26 cellular contexts compared by ENCODE assay signal in the genomic region with DNA sequence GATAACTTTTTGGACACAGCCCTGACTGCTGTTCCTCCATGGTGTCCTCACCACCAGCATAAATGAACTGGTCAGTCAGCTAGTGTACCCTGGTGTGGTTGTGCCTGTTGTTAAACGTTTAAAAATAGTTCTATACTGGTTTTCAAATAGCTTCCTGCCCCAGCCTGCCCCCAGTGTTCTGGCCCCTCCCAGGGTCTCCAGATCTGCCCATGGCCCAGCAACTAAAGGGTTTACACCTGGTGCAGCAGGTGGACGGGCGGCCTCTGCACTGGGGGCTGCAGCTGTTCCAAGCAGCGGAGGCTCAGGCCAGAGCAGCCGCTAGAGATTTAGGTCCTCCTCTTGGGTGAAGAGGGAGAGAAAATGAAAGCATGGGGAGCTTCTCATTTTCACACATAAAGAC. TPM values are rescaled to one million over a fixed set of nuclear protein-coding genes. Genes with fewer than 3 reads are reported as not detected.
A peak's percentile ranks its signal among the peaks of the same experiment; 100 is the strongest.
DNase-seq lines count a peak whose midpoint lies in the region; ATAC-seq and TF ChIP-seq lines count a peak whose summit lies in the region.
"Had no signal": no experiment of that assay in that cellular context is flagged by ENCODE, and none has a peak within 500 bp of the region (broad histone marks: within the 10 kb centered on the region; RNA-seq: fewer than 3 reads in every experiment).

No MANE protein-coding gene starts in this region.

- CTCF ChIA-PET in HEK293 (lab: Yijun Ruan, JAX) = interaction anchor here (0.6 to 9.3 kb wide), 11 partner anchors 24 to 1537 kb away, joined by 3 to 140 read pairs (median 4); no protein-coding TSS in a partner anchor

- POLR2A ChIA-PET in HEK293 (lab: Yijun Ruan, JAX) = no interaction called here

- H3K4me3 Mint-ChIP-seq in memory B cell = peak overlapping the region; percentile 27
- no peak overlapping the region for H3K4me3 Mint-ChIP-seq in CD14-positive monocyte
- H3K4me3 Mint-ChIP-seq: activated CD4-positive, alpha-beta T cell treated with anti-CD3 and anti-CD28 coated beads, Interleukin-2, amount 10 ng/mL, durations not matched to agents 24 days and 14 days; activated naive CD4-positive, alpha-beta T cell treated with anti-CD3 and anti-CD28 coated beads, Interleukin-2, amount 50 U/mL, for 24 hours; CD8-positive, alpha-beta T cell; effector memory CD8-positive, alpha-beta T cell; naive thymus-derived CD4-positive, alpha-beta T cell; T-helper 1 cell treated with Interleukin-12 subunit alpha and Interleukin-12 subunit beta and Interleukin-4 antibody, amounts not matched to agents 30 μg/mL and 1 μg/mL, for 36 hours; type B pancreatic cell had no signal

- peak; percentile 37 for DNase-seq in DMS 273 (lab: John Stamatoyannopoulos, UW; ENCODE audit: unreplicated experiment)
- DNase-seq in DMS 273 treated with DMSO at 0.1 percent for 48 hours (lab: John Stamatoyannopoulos, UW) = no peak
- peak; percentile 30 to 71 for DNase-seq in NCI-H526 (lab: John Stamatoyannopoulos, UW)
- no peak for DNase-seq in memory B cell (ENCODE audit: low spot score in 2 of 2)
- no peak for DNase-seq in CD14-positive monocyte (ENCODE audit: low spot score)
- DNase-seq in HK-2 (ENCODE audit: unreplicated experiment) = no peak
- DNase-seq: activated CD4-positive, alpha-beta T cell treated with anti-CD3 and anti-CD28 coated beads, Interleukin-2, amount 10 ng/mL, durations not matched to agents 24 days and 14 days; CD8-positive, alpha-beta T cell; DMS79; effector memory CD8-positive, alpha-beta T cell; foreskin keratinocyte; left cardiac atrium; naive thymus-derived CD4-positive, alpha-beta T cell; NCI-H1694 had no signal

- H3K27ac ChIP-seq in HEK293 (ENCODE audit: extremely low read depth, low read depth, low read length) = no peak overlapping the region
- H3K27ac ChIP-seq: 22Rv1, cardiac muscle cell, coronary artery, foreskin keratinocyte, SK-N-MC, skin epidermis had no signal

- no peaks in the 10 kb centered on the region; a peak in 1 of 3 replicates for H3K36me3 ChIP-seq in HEK293 (ENCODE audit: control insufficient read depth in 2 of 2, insufficient read depth in 1 of 2, low read length in 2 of 2)
- H3K36me3 ChIP-seq: cardiac muscle cell had no signal

- H3K36me3 Mint-ChIP-seq in memory B cell (peaks cover 2% of the 10 kb centered on the region), CD14-positive monocyte (no peaks in the 10 kb centered on the region)
- H3K36me3 Mint-ChIP-seq: activated naive CD4-positive, alpha-beta T cell treated with anti-CD3 and anti-CD28 coated beads, Interleukin-2, amount 50 U/mL, for 24 hours; CD8-positive, alpha-beta T cell; IgD-negative memory B cell; naive thymus-derived CD4-positive, alpha-beta T cell; type B pancreatic cell had no signal

- no peak overlapping the region for H3K4me3 ChIP-seq in HEK293 (ENCODE audit: low read depth, low read length)
- H3K4me3 ChIP-seq: cardiac muscle cell, coronary artery, SK-N-MC, skin epidermis had no signal

- peaks cover 17% of the 10 kb centered on the region for H3K27me3 Mint-ChIP-seq in memory B cell
- peaks cover 6 to 11% (median 7%) of the 10 kb centered on the region in 3 donors for H3K27me3 Mint-ChIP-seq in CD14-positive monocyte (ENCODE audit: low read depth in 3 of 3)
- H3K27me3 Mint-ChIP-seq: activated CD4-positive, alpha-beta T cell treated with anti-CD3 and anti-CD28 coated beads, Interleukin-2, amount 10 ng/mL, durations not matched to agents 24 days and 14 days; type B pancreatic cell had no signal

- H3K9me3 Mint-ChIP-seq in memory B cell (no peaks in the 10 kb centered on the region), CD14-positive monocyte (peaks cover 0 to 6% (median 3%) of the 10 kb centered on the region in 7 donors)
- H3K9me3 Mint-ChIP-seq: activated CD4-positive, alpha-beta T cell treated with anti-CD3 and anti-CD28 coated beads, Interleukin-2, amount 10 ng/mL, durations not matched to agents 24 days and 14 days; activated naive CD4-positive, alpha-beta T cell treated with anti-CD3 and anti-CD28 coated beads, Interleukin-2, amount 50 U/mL, for 24 hours; CD8-positive, alpha-beta T cell; effector memory CD8-positive, alpha-beta T cell; IgD-negative memory B cell; T-helper 1 cell treated with Interleukin-12 subunit alpha and Interleukin-12 subunit beta and Interleukin-4 antibody, amounts not matched to agents 30 μg/mL and 1 μg/mL, for 36 hours; type B pancreatic cell had no signal

- intact Hi-C loops in CD14-positive monocyte (cut with micrococcal nuclease) = no loop called here

- H3K4me1 ChIP-seq in HEK293 (ENCODE audit: control insufficient read depth, insufficient read depth, low read length) = peaks cover 18% of the 10 kb centered on the region
- H3K4me1 ChIP-seq: foreskin keratinocyte had no signal

- no peaks in the 10 kb centered on the region for H3K9me3 ChIP-seq in HEK293 (ENCODE audit: control insufficient read depth, insufficient read depth, low read depth, low read length)

- ATAC-seq in memory B cell (ENCODE audit: low read depth) (no peak), GM19455 (IDR thresholded peaks at IDR 0.05; ENCODE audit: unreplicated experiment) (no peak)
- ATAC-seq: CD8-positive, alpha-beta T cell; effector memory CD8-positive, alpha-beta T cell; foreskin keratinocyte; HCT116; left cardiac atrium; naive thymus-derived CD4-positive, alpha-beta T cell had no signal

- no peak for TF ChIP-seq CTCF in HEK293 (tag by site-specific recombination; IDR thresholded peaks at IDR 0.05)
- no peak for TF ChIP-seq CTCF in CD14-positive monocyte (IDR thresholded peaks at IDR 0.05)

- H3K4me1 Mint-ChIP-seq in memory B cell (peaks cover 3% of the 10 kb centered on the region), CD14-positive monocyte (peaks cover 2% of the 10 kb centered on the region)
- H3K4me1 Mint-ChIP-seq: activated CD4-positive, alpha-beta T cell treated with anti-CD3 and anti-CD28 coated beads, Interleukin-2, amount 10 ng/mL, durations not matched to agents 24 days and 14 days; activated naive CD4-positive, alpha-beta T cell treated with anti-CD3 and anti-CD28 coated beads, Interleukin-2, amount 50 U/mL, for 24 hours; IgD-negative memory B cell had no signal

- H3K27ac Mint-ChIP-seq in memory B cell = no peak overlapping the region
- no peak overlapping the region for H3K27ac Mint-ChIP-seq in CD14-positive monocyte
- H3K27ac Mint-ChIP-seq: activated CD4-positive, alpha-beta T cell treated with anti-CD3 and anti-CD28 coated beads, Interleukin-2, amount 10 ng/mL, durations not matched to agents 24 days and 14 days; activated naive CD4-positive, alpha-beta T cell treated with anti-CD3 and anti-CD28 coated beads, Interleukin-2, amount 50 U/mL, for 24 hours; CD8-positive, alpha-beta T cell; naive thymus-derived CD4-positive, alpha-beta T cell; T-helper 1 cell treated with Interleukin-12 subunit alpha and Interleukin-12 subunit beta and Interleukin-4 antibody, amounts not matched to agents 30 μg/mL and 1 μg/mL, for 36 hours had no signal

TF ChIP-seq in HEK293, 187 proteins besides CTCF, POLR2A, EP300 and RAD21:
- no peak for TF ChIP-seq ZNF423 (tag by site-specific recombination; IDR thresholded peaks at IDR 0.05)
- 0 out of 2 replicates have a peak, but pooled peaks have one; percentile 26 for TF ChIP-seq ZNF341 (tag by site-specific recombination; IDR thresholded peaks at IDR 0.05; ENCODE audit: low read depth)
- TF ChIP-seq, protein P1, sequence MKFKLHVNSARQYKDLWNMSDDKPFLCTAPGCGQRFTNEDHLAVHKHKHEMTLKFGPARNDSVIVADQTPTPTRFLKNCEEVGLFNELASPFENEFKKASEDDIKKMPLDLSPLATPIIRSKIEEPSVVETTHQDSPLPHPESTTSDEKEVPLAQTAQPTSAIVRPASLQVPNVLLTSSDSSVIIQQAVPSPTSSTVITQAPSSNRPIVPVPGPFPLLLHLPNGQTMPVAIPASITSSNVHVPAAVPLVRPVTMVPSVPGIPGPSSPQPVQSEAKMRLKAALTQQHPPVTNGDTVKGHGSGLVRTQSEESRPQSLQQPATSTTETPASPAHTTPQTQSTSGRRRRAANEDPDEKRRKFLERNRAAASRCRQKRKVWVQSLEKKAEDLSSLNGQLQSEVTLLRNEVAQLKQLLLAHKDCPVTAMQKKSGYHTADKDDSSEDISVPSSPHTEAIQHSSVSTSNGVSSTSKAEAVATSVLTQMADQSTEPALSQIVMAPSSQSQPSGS (tag by site-specific recombination; IDR thresholded peaks at IDR 0.05; ENCODE audit: low read depth) = no peak

RNA-seq across cellular contexts. Expression of a gene that starts 6.1 kb away (rescaled TPM):
- not detected for polyA plus RNA-seq in CD14-positive monocyte
- polyA plus RNA-seq: cardiac muscle cell; naive thymus-derived CD4-positive, alpha-beta T cell had no signal

Comparison
In these comparisons a context has a peak if more than half of its experiments do, and no peak if none do; other contexts are left out.
1. DNase-seq: peak in DMS 273 (single experiment) and NCI-H526 (2 of 2); none in DMS 273 treated with DMSO at 0.1 percent for 48 hours (single experiment), memory B cell (0 of 2), CD14-positive monocyte (single experiment) and HK-2 (single experiment).